8 cellular contexts compared by ENCODE assay signal in the genomic region with DNA sequence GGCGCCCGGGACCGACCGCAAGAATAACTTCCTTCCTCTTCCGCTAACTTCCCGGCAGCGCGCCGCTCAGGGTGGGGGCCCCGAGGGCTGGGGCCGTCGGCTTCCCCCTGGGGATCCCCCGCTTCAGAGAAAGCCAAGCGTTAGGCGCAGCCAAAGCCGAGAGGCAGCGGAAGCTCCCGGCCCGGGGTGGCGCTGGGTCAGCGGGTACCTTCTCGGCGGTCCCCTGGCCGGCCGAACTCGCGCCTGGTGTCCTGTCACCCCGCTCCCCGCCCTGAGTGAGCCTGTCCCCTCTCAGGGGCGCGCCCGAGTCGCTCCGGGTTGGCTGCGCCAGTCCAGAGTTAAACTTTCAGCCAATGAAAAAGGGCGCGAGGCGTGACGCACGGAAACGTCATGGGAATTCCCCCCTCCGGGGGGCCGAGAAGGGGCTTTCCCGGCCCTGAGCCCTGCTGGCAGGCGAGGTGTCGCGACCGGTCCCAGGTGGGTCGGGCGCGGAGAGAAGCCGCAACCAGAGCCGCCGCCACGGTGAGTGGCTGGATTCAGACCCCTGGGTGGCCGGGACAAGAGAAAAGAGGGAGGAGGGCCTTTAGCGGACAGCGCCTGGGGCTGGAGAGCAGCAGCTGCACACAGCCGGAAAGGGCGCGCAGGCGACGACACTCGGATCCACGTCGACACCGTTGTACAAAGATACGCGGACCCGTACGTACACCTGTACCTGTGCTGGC. TPM values are rescaled to one million over a fixed set of nuclear protein-coding genes. Genes with fewer than 3 reads are reported as not detected.
DNase-seq lines count a peak whose midpoint lies in the region; ATAC-seq, FAIRE-seq and TF ChIP-seq lines count a peak whose summit lies in the region.

No MANE protein-coding gene starts in this region.

- H3K4me1 ChIP-seq in NT2/D1 (ENCODE audit: insufficient read depth, insufficient read length) (peaks cover 15% of the 10 kb centered on the region), endothelial cell of umbilical vein (ENCODE audit: control insufficient read depth, extremely low read depth, insufficient read depth, low read length) (peaks cover 14% of the 10 kb centered on the region), mononuclear cell (ENCODE audit: insufficient read depth, low read length) (peaks cover 40% of the 10 kb centered on the region)

- H3K9me3 ChIP-seq in NT2/D1 (ENCODE audit: insufficient read depth, low read length): no peaks in the 10 kb centered on the region
- H3K9me3 ChIP-seq in endothelial cell of umbilical vein (replicated peaks; ENCODE audit: control insufficient read depth, insufficient read depth, low read length): no peaks in the 10 kb centered on the region
- H3K9me3 ChIP-seq in mononuclear cell (ENCODE audit: low read depth, low read length): no peaks in the 10 kb centered on the region

- TF ChIP-seq CTCF in endothelial cell of umbilical vein (IDR thresholded peaks at IDR 0.05; ENCODE audit: extremely low read depth in 1 of 2, insufficient read depth in 1 of 2, low read depth in 1 of 2, low read length in 2 of 2): no peak

- FAIRE-seq in endothelial cell of umbilical vein (lab: Jason Lieb, UNC): peak; percentile 91

- peak overlapping the region; percentile 85 for H2AFZ ChIP-seq in endothelial cell of umbilical vein (ENCODE audit: low read depth, low read length)

- dilution Hi-C loops in endothelial cell of umbilical vein (cut with MboI; ENCODE audit: extremely low pct_ligation_motif_present, low sequenced_read_pairs): no loop called here

- H3K36me3 ChIP-seq in NT2/D1 (ENCODE audit: insufficient read depth, insufficient read length, low read length) (peaks cover 26% of the 10 kb centered on the region), endothelial cell of umbilical vein (ENCODE audit: control insufficient read depth in 2 of 2, extremely low read depth in 1 of 2, insufficient read depth in 2 of 2, low read length in 2 of 2) (peaks cover 0 to 12% of the 10 kb centered on the region in 2 experiments)

- H3K27me3 ChIP-seq in NT2/D1 (ENCODE audit: insufficient read depth, insufficient read length) (peaks cover 4% of the 10 kb centered on the region), endothelial cell of umbilical vein (ENCODE audit: control insufficient read depth in 2 of 2, insufficient read depth in 2 of 2, low read length in 2 of 2) (peaks cover 6% of the 10 kb centered on the region in 2 experiments), mononuclear cell (ENCODE audit: insufficient read depth, low read length) (no peaks in the 10 kb centered on the region)

- no peaks in the 10 kb centered on the region for H4K20me1 ChIP-seq in endothelial cell of umbilical vein (replicated peaks; ENCODE audit: control insufficient read depth, extremely low read depth, insufficient read depth, low read length)

- no peaks in the 10 kb centered on the region for H3K79me2 ChIP-seq in endothelial cell of umbilical vein (ENCODE audit: control insufficient read depth, insufficient read depth, low read length)

- H3K9ac ChIP-seq in NT2/D1 (ENCODE audit: insufficient read length, low read depth): peak overlapping the region; percentile 92
- H3K9ac ChIP-seq in endothelial cell of umbilical vein (replicated peaks; ENCODE audit: extremely low read depth, insufficient read depth, low read length): peak overlapping the region; percentile 81

- peak; percentile 99 for DNase-seq in CD1c-positive myeloid dendritic cell (ENCODE audit: extremely low spot score)
- peak; percentile 54 for DNase-seq in NT2/D1 (ENCODE audit: low read depth, low spot score)
- peak; percentile 99 for DNase-seq in activated CD8-positive, alpha-beta memory T cell treated with anti-CD3 and anti-CD28 coated beads, Interleukin-2, amount 50 U/mL, for 4 hours
- peak; percentile 93 for DNase-seq in endothelial cell of umbilical vein (ENCODE audit: low read depth, low spot score)
- DNase-seq in stimulated activated CD8-positive, alpha-beta memory T cell treated with anti-CD3 and anti-CD28 coated beads, Interleukin-2, amount 100 ng/mL, for 48 hours (ENCODE audit: low read depth in 2 of 2): peak; percentile 97 to 98

- no TSS peak for BruUV-seq in endothelial cell of umbilical vein (replicated peaks; lab: Mats Ljungman, UMichigan)

- no peaks in the 10 kb centered on the region for H3K9me1 ChIP-seq in endothelial cell of umbilical vein (replicated peaks; ENCODE audit: control insufficient read depth, extremely low read depth, insufficient read depth, low read length)

- peak overlapping the region; percentile 44 for H3K4me2 ChIP-seq in endothelial cell of umbilical vein (ENCODE audit: insufficient read depth, low read length)

- TF ChIP-seq POLR2A in GM19193 (IDR thresholded peaks at IDR 0.05; ENCODE audit: extremely low read depth, insufficient read depth, insufficient read length) (peak; percentile 88), endothelial cell of umbilical vein (IDR thresholded peaks at IDR 0.05; ENCODE audit: low read depth, low read length) (no peak)

- POLR2A ChIA-PET in endothelial cell of umbilical vein (lab: Charles Lee): interaction anchor here (0.6 kb wide), 3 partner anchors 49 to 251 kb away, joined by 3 to 5 read pairs (median 5); no protein-coding TSS in a partner anchor

- intact Hi-C loops in endothelial cell of umbilical vein (cut with micrococcal nuclease): loop anchor here (1.0 to 2.0 kb wide), 5 partner anchors 28 to 319 kb away; a partner anchor contains a TSS

- peak; percentile 83 for ATAC-seq in HG03432 (IDR thresholded peaks at IDR 0.05; ENCODE audit: unreplicated experiment)

- H3K4me3 ChIP-seq in NT2/D1 (ENCODE audit: insufficient read length, low read depth): peak overlapping the region; percentile 74
- peak overlapping the region; percentile 4 to 60 (median 53) for H3K4me3 ChIP-seq in endothelial cell of umbilical vein (replicated peaks in 1 of 3; ENCODE audit: insufficient read depth in 1 of 3, low read depth in 1 of 3, low read length in 3 of 3)
- H3K4me3 ChIP-seq in mononuclear cell (ENCODE audit: low read length): peak overlapping the region; percentile 88

- CTCF ChIA-PET in endothelial cell of umbilical vein (lab: Charles Lee): interaction anchor here (0.7 to 9.2 kb wide), 19 partner anchors 8 to 276 kb away, joined by 3 to 168 read pairs (median 5); a partner anchor contains a TSS

- peak overlapping the region; percentile 87 for H3K27ac ChIP-seq in endothelial cell of umbilical vein (ENCODE audit: insufficient read depth, low read depth, low read length)

TF ChIP-seq in endothelial cell of umbilical vein, 7 proteins besides CTCF, POLR2A, EP300 and RAD21 (continues in another document):
- TF ChIP-seq GATA2 (IDR thresholded peaks at IDR 0.05; ENCODE audit: insufficient read depth, insufficient read length, low read depth, low read length): no peak

RNA-seq across cellular contexts. Expression of a gene that starts 1.3 kb away (rescaled TPM):
- total RNA-seq in endothelial cell of umbilical vein (21.9 and 25.6 TPM in 2 replicates), mononuclear cell (67.1 TPM)
- polyA plus RNA-seq in endothelial cell of umbilical vein: 21.0 and 23.0 TPM in 2 replicates
- 13.8 and 20.2 TPM in 2 replicates for polyA plus RNA-seq in endothelial cell of umbilical vein (2011; cell fraction: cytosol; rRNA removed)
- 53.7 and 67.4 TPM in 2 replicates for polyA plus RNA-seq in endothelial cell of umbilical vein (2011; cell fraction: nucleus; rRNA removed)
- polyA plus RNA-seq in endothelial cell of umbilical vein (2012): 17.7 and 31.9 TPM in 2 replicates
- polyA minus RNA-seq in endothelial cell of umbilical vein: 9.5 and 11.2 TPM in 2 replicates
- polyA minus RNA-seq in endothelial cell of umbilical vein (2011; cell fraction: cytosol; rRNA and poly(A)+ RNA removed): 27.7 TPM
- polyA minus RNA-seq in endothelial cell of umbilical vein (2011; cell fraction: nucleus; rRNA and poly(A)+ RNA removed): 11.3 and 18.8 TPM in 2 replicates

RNA-seq across cellular contexts. Expression of a gene that starts 24.3 kb away (rescaled TPM):
- total RNA-seq in endothelial cell of umbilical vein (0.18 and 0.40 TPM in 2 replicates), mononuclear cell (4.1 TPM)
- 0.08 and 0.10 TPM in 2 replicates for polyA plus RNA-seq in endothelial cell of umbilical vein
- polyA plus RNA-seq in endothelial cell of umbilical vein (2011; cell fraction: cytosol; rRNA removed): 0.07 TPM in 1 of 2 replicates, not detected in the other
- polyA plus RNA-seq in endothelial cell of umbilical vein (2011; cell fraction: nucleus; rRNA removed): 0.24 and 0.29 TPM in 2 replicates
- 0.86 and 2.6 TPM in 2 replicates for polyA plus RNA-seq in endothelial cell of umbilical vein (2012)
- not detected in 2 replicates for polyA minus RNA-seq in endothelial cell of umbilical vein
- not detected for polyA minus RNA-seq in endothelial cell of umbilical vein (2011; cell fraction: cytosol; rRNA and poly(A)+ RNA removed)
- polyA minus RNA-seq in endothelial cell of umbilical vein (2011; cell fraction: nucleus; rRNA and poly(A)+ RNA removed): 0.29 TPM in 1 of 2 replicates, not detected in the other

RNA-seq across cellular contexts. Expression of a gene that starts 26.4 kb away (rescaled TPM):
- total RNA-seq in endothelial cell of umbilical vein (9.9 and 10.7 TPM in 2 replicates), mononuclear cell (4.7 TPM)
- 15.3 and 21.6 TPM in 2 replicates for polyA plus RNA-seq in endothelial cell of umbilical vein
- polyA plus RNA-seq in endothelial cell of umbilical vein (2011; cell fraction: cytosol; rRNA removed): 5.9 and 10.1 TPM in 2 replicates
- polyA plus RNA-seq in endothelial cell of umbilical vein (2011; cell fraction: nucleus; rRNA removed): 11.6 and 11.7 TPM in 2 replicates
- 4.3 and 6.2 TPM in 2 replicates for polyA plus RNA-seq in endothelial cell of umbilical vein (2012)
- polyA minus RNA-seq in endothelial cell of umbilical vein: 1.4 and 2.0 TPM in 2 replicates
- polyA minus RNA-seq in endothelial cell of umbilical vein (2011; cell fraction: cytosol; rRNA and poly(A)+ RNA removed): 8.5 TPM
- 1.5 and 1.8 TPM in 2 replicates for polyA minus RNA-seq in endothelial cell of umbilical vein (2011; cell fraction: nucleus; rRNA and poly(A)+ RNA removed)

RNA-seq across cellular contexts. Expression of a gene that starts 38.1 kb away (rescaled TPM):
- total RNA-seq in endothelial cell of umbilical vein: 61.5 and 62.6 TPM in 2 replicates
- polyA plus RNA-seq in endothelial cell of umbilical vein: 82.3 and 96.7 TPM in 2 replicates
- 79.5 and 108 TPM in 2 replicates for polyA plus RNA-seq in endothelial cell of umbilical vein (2011; cell fraction: cytosol; rRNA removed)
- polyA plus RNA-seq in endothelial cell of umbilical vein (2011; cell fraction: nucleus; rRNA removed): 119 and 127 TPM in 2 replicates
- polyA plus RNA-seq in endothelial cell of umbilical vein (2012): 56.6 and 83.3 TPM in 2 replicates
- polyA minus RNA-seq in endothelial cell of umbilical vein: 26.5 and 27.4 TPM in 2 replicates
- polyA minus RNA-seq in endothelial cell of umbilical vein (2011; cell fraction: cytosol; rRNA and poly(A)+ RNA removed): 32.0 TPM
- polyA minus RNA-seq in endothelial cell of umbilical vein (2011; cell fraction: nucleus; rRNA and poly(A)+ RNA removed): 7.5 and 12.2 TPM in 2 replicates
- 16.0 TPM for total RNA-seq in mononuclear cell

RNA-seq across cellular contexts. Expression of a gene that starts 57.1 kb away (rescaled TPM):
- total RNA-seq in endothelial cell of umbilical vein (not detected in 2 replicates), mononuclear cell (0.10 TPM)
- polyA plus RNA-seq in endothelial cell of umbilical vein: 0.08 TPM in 1 of 2 replicates, not detected in the other
- 0.04 TPM in 1 of 2 replicates, not detected in the other for polyA plus RNA-seq in endothelial cell of umbilical vein (2011; cell fraction: cytosol; rRNA removed)
- polyA plus RNA-seq in endothelial cell of umbilical vein (2011; cell fraction: nucleus; rRNA removed): not detected in 2 replicates
- polyA plus RNA-seq in endothelial cell of umbilical vein (2012): not detected in 2 replicates
- polyA minus RNA-seq in endothelial cell of umbilical vein: not detected in 2 replicates
- polyA minus RNA-seq in endothelial cell of umbilical vein (2011; cell fraction: cytosol; rRNA and poly(A)+ RNA removed): not detected
- polyA minus RNA-seq in endothelial cell of umbilical vein (2011; cell fraction: nucleus; rRNA and poly(A)+ RNA removed): not detected in 2 replicates

Comparison
In these comparisons a context has a peak if more than half of its experiments do, and no peak if none do; other contexts are left out.
1. Peak in every context shown above with its lines: DNase-seq, ATAC-seq, H3K4me3 ChIP-seq and H3K27ac ChIP-seq.